1 cellular context compared by ENCODE assay signal in genomic region chr19:39497850-39498261, GRCh38.
TF ChIP-seq lines count a peak whose summit lies in the region.

No MANE protein-coding gene starts in this region.

TF ChIP-seq in IMR-90, 13 proteins besides CTCF, POLR2A, EP300 and RAD21:
- TF ChIP-seq MAZ (IDR thresholded peaks at IDR 0.05; ENCODE audit: borderline replicate concordance, low read depth, low read length), result peak; percentile 36; the same call in 1 of the 2 replicates
- no peak for TF ChIP-seq FOS (IDR thresholded peaks at IDR 0.05; ENCODE audit: low read depth, low read length)
